27 cellular contexts compared by ENCODE assay signal in the genomic region with DNA sequence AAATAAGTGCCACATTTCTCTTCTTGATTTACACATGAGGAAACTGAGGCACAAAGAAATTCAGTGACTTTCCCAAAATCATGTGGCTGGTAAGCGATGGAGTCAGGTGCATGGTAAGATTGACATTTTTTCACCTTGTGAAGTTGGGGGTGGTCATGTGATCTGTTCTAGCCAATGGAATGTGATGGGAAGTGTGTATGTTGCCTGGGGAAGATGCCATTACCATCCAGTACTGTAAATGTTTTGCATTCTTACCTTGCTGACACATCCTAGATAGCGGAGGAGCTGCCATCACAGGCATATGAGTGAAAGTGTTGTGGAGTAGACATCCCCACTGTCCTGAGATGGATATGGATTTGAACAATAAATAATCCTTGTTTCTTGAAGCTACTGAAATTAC.
A peak's percentile ranks its signal among the peaks of the same experiment; 100 is the strongest.
DNase-seq lines count a peak whose midpoint lies in the region; ATAC-seq, FAIRE-seq and TF ChIP-seq lines count a peak whose summit lies in the region.
"Had no signal": no experiment of that assay in that cellular context is flagged by ENCODE, and none has a peak within 500 bp of the region (broad histone marks: within the 10 kb centered on the region; RNA-seq: fewer than 3 reads in every experiment).

No MANE protein-coding gene starts in this region.

- intact Hi-C loops in IMR-90 (cut with micrococcal nuclease) = no loop called here

- no peak overlapping the region; the same call in 1 of the 2 replicates for H2BK120ac ChIP-seq in IMR-90 (ENCODE audit: low read depth, low read length)

- H3K27me3 Mint-ChIP-seq in effector memory CD8-positive, alpha-beta T cell = peaks cover 58 to 69% of the 10 kb centered on the region in 2 donors

- no peak overlapping the region for H3K56ac ChIP-seq in IMR-90 (ENCODE audit: extremely low read depth, insufficient read depth, low read length)

- TF ChIP-seq POLR2A in A549 (IDR thresholded peaks at IDR 0.05; ENCODE audit: low read length) (no peak), IMR-90 (IDR thresholded peaks at IDR 0.05; ENCODE audit: low read depth, low read length) (no peak)

- ATAC-seq in A549 (peak in 1 of 2 experiments; percentile 38; a peak in 1 of 6 replicates), IMR-90 (ENCODE audit: low read depth) (peak; percentile 25; the same call in 1 of the 2 replicates), HG03135 (IDR thresholded peaks at IDR 0.05; ENCODE audit: unreplicated experiment) (no peak), GM21390 (IDR thresholded peaks at IDR 0.05; ENCODE audit: unreplicated experiment) (no peak)
- no peak for ATAC-seq in effector memory CD8-positive, alpha-beta T cell (replicated peaks)
- ATAC-seq: gastroesophageal sphincter, left ventricle myocardium superior had no signal

- no peak for TF ChIP-seq CTCF in A549 (IDR thresholded peaks at IDR 0.05)
- no peak for TF ChIP-seq CTCF in IMR-90 (conservative IDR thresholded peaks at IDR 0.05; ENCODE audit: low read depth, low read length)
- no peak for TF ChIP-seq CTCF in bronchial epithelial cell (IDR thresholded peaks at IDR 0.05; ENCODE audit: insufficient read depth, low read length, severe bottlenecking)
- no peak for TF ChIP-seq CTCF in kidney epithelial cell (IDR thresholded peaks at IDR 0.05; ENCODE audit: insufficient read depth, low read length, poor library complexity, severe bottlenecking)

- H3K9ac ChIP-seq in IMR-90 (ENCODE audit: low read depth, low read length) = no peak overlapping the region

- no peak for FAIRE-seq in A549 (lab: Jason Lieb, UNC)
- no peak for FAIRE-seq in bronchial epithelial cell (lab: Jason Lieb, UNC)

- no peaks in the 10 kb centered on the region for H3K36me3 ChIP-seq in IMR-90 (ENCODE audit: control insufficient read depth, insufficient read depth, low read length)
- no peaks in the 10 kb centered on the region for H3K36me3 ChIP-seq in bronchial epithelial cell (ENCODE audit: control insufficient read depth, insufficient read depth, low read length)
- H3K36me3 ChIP-seq in kidney epithelial cell (ENCODE audit: control insufficient read depth, insufficient read depth, low read length) = no peaks in the 10 kb centered on the region
- H3K36me3 ChIP-seq: gastroesophageal sphincter, vagina had no signal

- H4K8ac ChIP-seq in IMR-90 (ENCODE audit: low read depth in 2 of 2, low read length in 2 of 2) = no peak overlapping the region

- H3K27ac Mint-ChIP-seq in effector memory CD8-positive, alpha-beta T cell = no peak overlapping the region
- H3K27ac Mint-ChIP-seq: activated CD4-positive, alpha-beta memory T cell treated with anti-CD3 and anti-CD28 coated beads, Interleukin-2, amount 10 ng/mL, durations not matched to agents 7 days and 5 days; activated naive CD4-positive, alpha-beta T cell treated with anti-CD3 and anti-CD28 coated beads, Interleukin-2, amount 50 U/mL, for 24 hours; activated T-cell treated with anti-CD3 and anti-CD28 coated beads, Interleukin-2, amount 50 U/mL, for 24 hours; CD14-positive monocyte; dendritic cell treated with granulocyte-macrophage colony-stimulating factor and Interleukin-4, amounts not matched to agents 40 ng/mL and 50 ng/mL, for 4 days; T-helper 2 cell treated with Interferon-gamma antibody and Interleukin-4, amounts not matched to agents 5 μg/mL and 100 μg/mL, for 36 hours had no signal

- H2BK15ac ChIP-seq in IMR-90 (ENCODE audit: low read depth, low read length) = no peak overlapping the region

- POLR2A ChIA-PET in A549 (lab: Yijun Ruan, JAX) = no interaction called here
- POLR2A ChIA-PET in IMR-90 (lab: Charles Lee; ENCODE audit: unreplicated experiment) = no interaction called here

- no peak overlapping the region for H4K5ac ChIP-seq in IMR-90 (ENCODE audit: low read depth, low read length)

- no peak overlapping the region for H2BK20ac ChIP-seq in IMR-90 (ENCODE audit: low read depth, low read length)

- TF ChIP-seq RAD21 in A549 (conservative IDR thresholded peaks at IDR 0.05 in 1 of 2, IDR thresholded peaks at IDR 0.05 in 1 of 2) = no peak
- no peak for TF ChIP-seq RAD21 in IMR-90 (IDR thresholded peaks at IDR 0.05; ENCODE audit: low read length)

- H3K9me3 ChIP-seq in A549 (no peaks in the 10 kb centered on the region), IMR-90 (ENCODE audit: control insufficient read depth, insufficient read depth, low read length) (no peaks in the 10 kb centered on the region)
- H3K9me3 ChIP-seq: gastroesophageal sphincter, vagina had no signal

- peak overlapping the region; percentile 56; the same call in 2 of the 3 replicates for H3K4me2 ChIP-seq in A549
- no peak overlapping the region for H3K4me2 ChIP-seq in IMR-90 (ENCODE audit: low read depth, low read length)

- no peaks in the 10 kb centered on the region for H3K9me1 ChIP-seq in IMR-90 (ENCODE audit: insufficient read depth, low read length)

- H3K27me3 ChIP-seq in IMR-90 (ENCODE audit: control insufficient read depth, insufficient read depth, low read length) (peaks cover 2% of the 10 kb centered on the region; the same call in 1 of the 2 replicates), bronchial epithelial cell (ENCODE audit: control insufficient read depth, insufficient read depth, low read length) (peaks cover 2% of the 10 kb centered on the region), kidney epithelial cell (ENCODE audit: control insufficient read depth, insufficient read depth, low read length) (no peaks in the 10 kb centered on the region)
- H3K27me3 ChIP-seq: gastroesophageal sphincter, vagina had no signal

- H3K27ac ChIP-seq in A549 (no peak overlapping the region), IMR-90 (ENCODE audit: insufficient read depth, low read length) (no peak overlapping the region)
- H3K27ac ChIP-seq: vagina had no signal

- no peaks in the 10 kb centered on the region for H3K4me1 Mint-ChIP-seq in effector memory CD8-positive, alpha-beta T cell (ENCODE audit: low read depth in 2 of 2)
- H3K4me1 Mint-ChIP-seq: activated CD4-positive, alpha-beta memory T cell treated with anti-CD3 and anti-CD28 coated beads, Interleukin-2, amount 10 ng/mL, durations not matched to agents 7 days and 5 days; activated naive CD4-positive, alpha-beta T cell treated with anti-CD3 and anti-CD28 coated beads, Interleukin-2, amount 50 U/mL, for 24 hours; CD14-positive monocyte had no signal

- H3K23ac ChIP-seq in IMR-90 (ENCODE audit: low read depth, low read length) = no peak overlapping the region

- H3K4me3 ChIP-seq in A549 = no peak overlapping the region
- no peak overlapping the region for H3K4me3 ChIP-seq in IMR-90 (ENCODE audit: insufficient read depth, low read depth, low read length)
- H3K4me3 ChIP-seq in bronchial epithelial cell (ENCODE audit: low read depth, low read length) = no peak overlapping the region
- no peak overlapping the region for H3K4me3 ChIP-seq in kidney epithelial cell (ENCODE audit: low read depth, low read length)
- H3K4me3 ChIP-seq: gastroesophageal sphincter, vagina had no signal

- in situ Hi-C loops in IMR-90 (cut with MboI; ENCODE audit: low sequenced_read_pairs) = loop anchor here (25.0 kb wide), 1 partner anchor 627 kb away; a partner anchor contains a TSS

- no peaks in the 10 kb centered on the region for H3K79me1 ChIP-seq in IMR-90 (ENCODE audit: low read depth in 1 of 2, low read length in 2 of 2)

- H3K4me1 ChIP-seq in A549 (peaks cover 46% of the 10 kb centered on the region), IMR-90 (ENCODE audit: control insufficient read depth, insufficient read depth, low read length) (peaks cover 4% of the 10 kb centered on the region)

- no peak overlapping the region for H3K14ac ChIP-seq in IMR-90 (replicated peaks; ENCODE audit: low read depth, low read length)

- peak overlapping the region; percentile 33 for H2AFZ ChIP-seq in IMR-90 (replicated peaks; ENCODE audit: low read length, poor library complexity)

- peak in 1 of 2 experiments; percentile 42 for DNase-seq in A549 (ENCODE audit: low read depth in 1 of 2, low spot score in 1 of 2)
- DNase-seq in IMR-90 = peak; percentile 75
- DNase-seq in bronchial epithelial cell (ENCODE audit: low read depth) = peak; percentile 59
- peak; percentile 53 for DNase-seq in kidney epithelial cell (ENCODE audit: low read depth)
- no peak for DNase-seq in effector memory CD8-positive, alpha-beta T cell
- no peak for DNase-seq in hippocampal formation (lab: John Stamatoyannopoulos, UW)
- DNase-seq: ACHN; activated CD4-positive, alpha-beta memory T cell treated with anti-CD3 and anti-CD28 coated beads, Interleukin-2, amount 10 ng/mL, durations not matched to agents 7 days and 5 days; activated CD4-positive, CD25-positive, alpha-beta regulatory T cell; activated T-cell treated with anti-CD3 and anti-CD28 coated beads, Interleukin-2, amount 50 U/mL, for 24 hours; DMS79; erythroblast; left ventricle myocardium superior; NCI-H1436 treated with DMSO at 0.1 percent for 48 hours; NCI-H2171; NCI-H748 treated with DMSO at 0.1 percent for 48 hours; OCI-M1; SIG-M5 had no signal

- no TSS peak for BruUV-seq in IMR-90 (replicated peaks; lab: Mats Ljungman, UMichigan)

- H3K18ac ChIP-seq in IMR-90 (ENCODE audit: low read depth, low read length) = no peak overlapping the region

- 68% methylated on average over 2 of the region's 2 CpGs for WGBS in A549 (ENCODE audit: missing lambda C conversion rate)
- WGBS in IMR-90 (ENCODE audit: extremely low coverage in 2 of 2, insufficient read length in 1 of 2), 2 experiments = no CpG with 5 or more reads among the region's 2 CpGs

- TF ChIP-seq EP300 in A549 (IDR thresholded peaks at IDR 0.05) = no peak

- H4K91ac ChIP-seq in IMR-90 (ENCODE audit: insufficient read depth, low read depth, low read length) = no peak overlapping the region

- H4K20me1 ChIP-seq in IMR-90 (ENCODE audit: insufficient read depth, low read length) = no peaks in the 10 kb centered on the region

- peak overlapping the region; percentile 56; the same call in 1 of the 2 replicates for H2AK5ac ChIP-seq in IMR-90 (ENCODE audit: low read depth, low read length)

- H3K9me3 Mint-ChIP-seq in effector memory CD8-positive, alpha-beta T cell = no peaks in the 10 kb centered on the region
- H3K9me3 Mint-ChIP-seq: activated CD4-positive, alpha-beta memory T cell treated with anti-CD3 and anti-CD28 coated beads, Interleukin-2, amount 10 ng/mL, durations not matched to agents 7 days and 5 days; activated naive CD4-positive, alpha-beta T cell treated with anti-CD3 and anti-CD28 coated beads, Interleukin-2, amount 50 U/mL, for 24 hours; activated T-cell treated with anti-CD3 and anti-CD28 coated beads, Interleukin-2, amount 50 U/mL, for 24 hours; dendritic cell treated with granulocyte-macrophage colony-stimulating factor and Interleukin-4, amounts not matched to agents 40 ng/mL and 50 ng/mL, for 4 days; T-helper 2 cell treated with Interferon-gamma antibody and Interleukin-4, amounts not matched to agents 5 μg/mL and 100 μg/mL, for 36 hours had no signal

- H3K4ac ChIP-seq in IMR-90 (ENCODE audit: low read depth, low read length) = no peak overlapping the region

- CTCF ChIA-PET in A549 (lab: Yijun Ruan, JAX) = interaction anchor here (0.6 to 2.5 kb wide), 3 partner anchors 10 to 336 kb away, joined by 3 to 16 read pairs (median 3); no protein-coding TSS in a partner anchor
- CTCF ChIA-PET in IMR-90 (lab: Yijun Ruan, JAX) = no interaction called here

- no peak overlapping the region for H2AK9ac ChIP-seq in IMR-90 (replicated peaks; ENCODE audit: low read depth, low read length, poor library complexity)

- no peak overlapping the region for H3K4me3 Mint-ChIP-seq in effector memory CD8-positive, alpha-beta T cell
- H3K4me3 Mint-ChIP-seq: activated CD4-positive, alpha-beta memory T cell treated with anti-CD3 and anti-CD28 coated beads, Interleukin-2, amount 10 ng/mL, durations not matched to agents 7 days and 5 days; activated naive CD4-positive, alpha-beta T cell treated with anti-CD3 and anti-CD28 coated beads, Interleukin-2, amount 50 U/mL, for 24 hours; activated T-cell treated with anti-CD3 and anti-CD28 coated beads, Interleukin-2, amount 50 U/mL, for 24 hours; brain; CD14-positive monocyte; dendritic cell treated with granulocyte-macrophage colony-stimulating factor and Interleukin-4, amounts not matched to agents 40 ng/mL and 50 ng/mL, for 4 days; T-helper 2 cell treated with Interferon-gamma antibody and Interleukin-4, amounts not matched to agents 5 μg/mL and 100 μg/mL, for 36 hours had no signal

- peak overlapping the region; percentile 36 for H2BK5ac ChIP-seq in IMR-90 (ENCODE audit: low read depth, low read length, poor library complexity, severe bottlenecking)

- dilution Hi-C loops in IMR-90 (cut with HindIII; ENCODE audit: low sequenced_read_pairs, unreplicated experiment) = no loop called here

- H3K36me3 Mint-ChIP-seq in effector memory CD8-positive, alpha-beta T cell (ENCODE audit: insufficient read depth) = no peaks in the 10 kb centered on the region
- H3K36me3 Mint-ChIP-seq: activated naive CD4-positive, alpha-beta T cell treated with anti-CD3 and anti-CD28 coated beads, Interleukin-2, amount 50 U/mL, for 24 hours; brain; CD14-positive monocyte had no signal

Comparison
In these comparisons a context has a peak if more than half of its experiments do, and no peak if none do; other contexts are left out.
1. DNase-seq: peak in IMR-90 (single experiment), bronchial epithelial cell (single experiment) and kidney epithelial cell (single experiment); none in effector memory CD8-positive, alpha-beta T cell (0 of 3) and hippocampal formation (0 of 2).